Comparison of ENCODE assay signal across 10 cellular contexts in the genomic region with DNA sequence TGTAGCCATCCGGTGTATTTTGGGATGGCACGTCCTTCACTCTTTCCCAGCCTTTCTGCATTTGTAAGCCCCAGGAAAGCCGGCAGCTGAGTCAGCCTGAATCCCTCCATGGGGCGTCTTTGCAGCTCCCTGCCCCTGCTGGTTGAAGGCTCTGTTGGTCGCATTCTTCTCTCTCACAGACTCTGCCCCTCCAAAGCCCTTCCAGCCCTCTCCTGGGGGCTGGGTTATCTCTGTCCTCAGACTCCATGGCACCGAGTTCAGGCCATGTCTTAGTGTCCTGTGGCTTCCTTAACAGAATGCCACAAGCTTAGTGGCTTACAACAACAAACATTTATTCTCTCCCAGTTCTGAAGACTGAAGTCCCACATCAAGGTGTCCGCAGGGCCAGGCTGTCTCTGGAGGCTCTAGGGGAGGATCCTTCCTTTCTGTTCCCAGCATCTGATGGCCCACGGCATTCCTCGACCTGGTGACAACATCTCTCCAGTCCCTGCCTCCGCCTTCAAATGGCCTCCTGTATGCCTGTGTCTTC.
A peak's percentile ranks its signal among the peaks of the same experiment; 100 is the strongest.
DNase-seq lines count a peak whose midpoint lies in the region; ATAC-seq, FAIRE-seq and TF ChIP-seq lines count a peak whose summit lies in the region.
"Had no signal": no experiment of that assay in that cellular context is flagged by ENCODE, and none has a peak within 500 bp of the region (broad histone marks: within the 10 kb centered on the region; RNA-seq: fewer than 3 reads in every experiment).

No MANE protein-coding gene starts in this region.

- H3K27ac Mint-ChIP-seq in astrocyte (ENCODE audit: unreplicated experiment) = peak overlapping the region; percentile 48

- peaks cover 67% of the 10 kb centered on the region for H3K79me2 ChIP-seq in astrocyte (ENCODE audit: insufficient read depth, low read length)

- POLR2A ChIA-PET in AG04449 (lab: Yijun Ruan, JAX) (no interaction called here), HEK293T (lab: Yijun Ruan, JAX) (no interaction called here)

- CTCF ChIA-PET in AG04449 (lab: Yijun Ruan, JAX) (interaction anchor here (0.7 to 1.7 kb wide), 9 partner anchors 9 to 285 kb away, joined by 3 to 13 read pairs (median 4); partner anchors contain the start of gene BCR), HEK293T (lab: Yijun Ruan, JAX) (interaction anchor here (0.6 kb wide), 2 partner anchors 49 to 1418 kb away, joined by 3 to 6 read pairs; no protein-coding TSS in a partner anchor)

- TF ChIP-seq CTCF in AG04449 (IDR thresholded peaks at IDR 0.05; ENCODE audit: insufficient read depth, low read length, missing control alignments) (peak; percentile 29), astrocyte (IDR thresholded peaks at IDR 0.05; ENCODE audit: insufficient read depth, low read depth, low read length) (peak; percentile 17), lower lobe of right lung (IDR thresholded peaks at IDR 0.05) (no peak)

- H3K4me3 ChIP-seq in AG04449 (ENCODE audit: low read depth, low read length) = no peak overlapping the region
- H3K4me3 ChIP-seq in astrocyte (ENCODE audit: insufficient read depth, low read depth, low read length) = no peak overlapping the region
- H3K4me3 ChIP-seq in lower lobe of right lung = no peak overlapping the region

- H3K27me3 Mint-ChIP-seq in astrocyte (ENCODE audit: low read depth, unreplicated experiment) = no peaks in the 10 kb centered on the region

- H3K9ac ChIP-seq in astrocyte (ENCODE audit: low read length) = peak overlapping the region; percentile 3

- peak overlapping the region; percentile 48 for H3K4me2 ChIP-seq in astrocyte (ENCODE audit: low read length)

- no peak overlapping the region for H2AFZ ChIP-seq in astrocyte (ENCODE audit: low read depth, low read length)

- peaks cover 5% of the 10 kb centered on the region for H3K36me3 Mint-ChIP-seq in astrocyte (ENCODE audit: low read depth, unreplicated experiment)

- H3K36me3 ChIP-seq in astrocyte (ENCODE audit: insufficient read depth, low read length) (no peaks in the 10 kb centered on the region), lower lobe of right lung (no peaks in the 10 kb centered on the region)

- DNase-seq in AG04449 (ENCODE audit: low read depth, low spot score) (no peak), HEK293T (ENCODE audit: extremely low spot score) (peak; percentile 65), astrocyte (ENCODE audit: low read depth) (peak; percentile 36), iris pigment epithelial cell (ENCODE audit: low read depth) (peak; percentile 60), inferior parietal cortex (ENCODE audit: extremely low spot score) (no peak), HUDEP-2 (lab: John Stamatoyannopoulos, UW; ENCODE audit: unreplicated experiment in 76 of 76) (no peak), lower lobe of right lung (no peak)
- DNase-seq: NCI-H510A treated with DMSO at 0.1 percent for 48 hours had no signal

- no peak for FAIRE-seq in astrocyte (lab: Jason Lieb, UNC)
- FAIRE-seq: HTR-8/SVneo had no signal

- H3K4me1 ChIP-seq in astrocyte (ENCODE audit: insufficient read depth, low read length) (peaks cover 42% of the 10 kb centered on the region), lower lobe of right lung (peaks cover 24% of the 10 kb centered on the region)

- H3K4me1 Mint-ChIP-seq in astrocyte (ENCODE audit: low read depth, unreplicated experiment) = peaks cover 38% of the 10 kb centered on the region

- peaks cover 3% of the 10 kb centered on the region for H3K9me3 ChIP-seq in astrocyte (ENCODE audit: insufficient read depth, low read depth, low read length)
- H3K9me3 ChIP-seq in lower lobe of right lung = no peaks in the 10 kb centered on the region

- ATAC-seq in HG03025 (IDR thresholded peaks at IDR 0.05; ENCODE audit: low FRiP score, unreplicated experiment) (no peak), lower lobe of right lung (no peak)

- peak overlapping the region; percentile 37 for H3K4me3 Mint-ChIP-seq in astrocyte (ENCODE audit: unreplicated experiment)

- peaks cover 95% of the 10 kb centered on the region for H4K20me1 ChIP-seq in astrocyte (ENCODE audit: insufficient read depth, low read length)

- peaks cover 3% of the 10 kb centered on the region for H3K9me3 Mint-ChIP-seq in astrocyte (ENCODE audit: unreplicated experiment)

- no peaks in the 10 kb centered on the region for H3K27me3 ChIP-seq in astrocyte (ENCODE audit: insufficient read depth, low read length)
- no peaks in the 10 kb centered on the region for H3K27me3 ChIP-seq in lower lobe of right lung (ENCODE audit: low read depth)

- intact Hi-C loops in lower lobe of right lung (cut with DNase I) = no loop called here

- peak overlapping the region; percentile 22 for H3K27ac ChIP-seq in astrocyte (ENCODE audit: low read depth, low read length)
- H3K27ac ChIP-seq in lower lobe of right lung = no peak overlapping the region

TF ChIP-seq in HEK293T, 16 proteins besides CTCF, POLR2A, EP300 and RAD21:
- TF ChIP-seq ARNT (IDR thresholded peaks at IDR 0.05) = no peak
- no peak for TF ChIP-seq TARDBP (IDR thresholded peaks at IDR 0.05)
- no peak for TF ChIP-seq FOXM1 (IDR thresholded peaks at IDR 0.05; ENCODE audit: borderline replicate concordance)
- no peak for TF ChIP-seq FOXK2 (IDR thresholded peaks at IDR 0.05)
- TF ChIP-seq PKNOX1 (IDR thresholded peaks at IDR 0.05) = no peak
- no peak for TF ChIP-seq ZNF384 (IDR thresholded peaks at IDR 0.05)
- no peak for TF ChIP-seq HDGF (IDR thresholded peaks at IDR 0.05; ENCODE audit: borderline replicate concordance)
- TF ChIP-seq SP1 (IDR thresholded peaks at IDR 0.05) = no peak
- TF ChIP-seq NFRKB (IDR thresholded peaks at IDR 0.05) = no peak
- no peak for TF ChIP-seq ELF4 (IDR thresholded peaks at IDR 0.05)
- no peak for TF ChIP-seq FOXA1 (IDR thresholded peaks at IDR 0.05)
- TF ChIP-seq SUZ12 (IDR thresholded peaks at IDR 0.05) = no peak
- TF ChIP-seq L3MBTL2 (conservative IDR thresholded peaks at IDR 0.05) = no peak
- no peak for TF ChIP-seq LEF1 (IDR thresholded peaks at IDR 0.05; ENCODE audit: borderline replicate concordance)

Comparison
In these comparisons a context has a peak if more than half of its experiments do, and no peak if none do; other contexts are left out.
1. DNase-seq: peak in HEK293T (single experiment), astrocyte (single experiment) and iris pigment epithelial cell (single experiment); none in AG04449 (single experiment), inferior parietal cortex (single experiment), HUDEP-2 (0 of 76) and lower lobe of right lung (single experiment).